8 cellular contexts compared by ENCODE assay signal in the genomic region with DNA sequence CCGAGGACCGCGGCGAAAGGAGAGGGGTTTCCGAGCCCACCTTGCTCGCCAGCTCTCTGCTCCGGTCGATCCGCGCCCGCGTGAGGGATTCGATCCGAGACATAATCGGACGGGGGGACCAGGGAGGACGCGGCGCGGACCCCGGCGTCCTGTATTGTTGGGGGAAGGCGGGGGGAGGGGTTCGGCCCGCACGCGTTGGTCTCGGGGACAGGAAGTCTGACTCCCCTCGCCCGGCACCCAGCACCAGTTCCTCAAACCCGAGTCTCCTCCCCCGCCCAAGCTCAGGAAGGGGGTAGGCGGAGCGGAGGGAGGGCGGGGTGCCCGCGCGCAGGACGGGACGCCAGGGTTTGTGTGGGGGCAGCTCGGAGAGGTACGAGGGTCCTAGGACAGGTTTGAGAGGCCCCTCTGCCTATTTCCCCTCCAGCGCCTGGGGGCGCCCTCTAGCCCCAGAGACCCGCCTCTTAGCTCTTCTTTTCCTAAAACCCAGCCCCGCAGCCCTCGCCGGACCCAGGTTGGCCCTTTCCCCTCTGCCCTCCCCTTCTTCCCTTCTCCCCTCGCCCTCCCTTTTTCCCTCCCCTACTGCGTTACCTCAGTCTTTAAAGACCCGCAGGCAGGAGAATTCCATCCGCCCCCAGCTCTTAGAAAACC. TPM values are rescaled to one million over a fixed set of nuclear protein-coding genes. Genes with fewer than 3 reads are reported as not detected.
DNase-seq lines count a peak whose midpoint lies in the region; ATAC-seq and TF ChIP-seq lines count a peak whose summit lies in the region.

Gene ARHGEF2 (minus strand): TSS at position 223 of the 648 bp plus-strand sequence. CDS start 120 bp downstream, at position 103.

- CTCF ChIA-PET in CD4-positive, alpha-beta T cell (lab: Charles Lee): interaction anchor here (0.8 to 3.5 kb wide), 12 partner anchors 8 to 118 kb away, joined by 3 to 13 read pairs (median 4); partner anchors contain the start of gene KHDC4

- peak in 1 of 2 donors; percentile 43 for TF ChIP-seq POLR2A in heart left ventricle (IDR thresholded peaks at IDR 0.05)
- TF ChIP-seq POLR2A in transverse colon (IDR thresholded peaks at IDR 0.05): peak; percentile 64

- H3K4me2 ChIP-seq in SU-DHL-6 (ENCODE audit: low read depth, low read length, poor library complexity, severe bottlenecking): peak within 1 kb of the TSS; percentile 95

- ATAC-seq in CD4-positive, alpha-beta T cell (ENCODE audit: poor library complexity): peak; percentile 59
- ATAC-seq in GM21367 (IDR thresholded peaks at IDR 0.05; ENCODE audit: unreplicated experiment) (peak; percentile 45), heart left ventricle (peak; percentile 33 to 75 (median 73))

- peak within 1 kb of the TSS; percentile 94 for H3K4me3 ChIP-seq in SU-DHL-6 (ENCODE audit: insufficient read depth, low read length, poor library complexity, severe bottlenecking)
- H3K4me3 ChIP-seq in heart left ventricle: peak within 1 kb of the TSS; percentile 65 to 97 (median 86)
- H3K4me3 ChIP-seq in transverse colon: peak within 1 kb of the TSS; percentile 70 to 75 (median 72)

- peak within 1 kb of the TSS; percentile 86 for H3K27ac Mint-ChIP-seq in CD4-positive, alpha-beta T cell
- H3K27ac Mint-ChIP-seq in activated naive CD8-positive, alpha-beta T cell treated with anti-CD3 and anti-CD28 coated beads for 36 hours: peak within 1 kb of the TSS; percentile 91

- no peaks in the 10 kb centered on the region for H3K9me3 ChIP-seq in CD4-positive, alpha-beta T cell (ENCODE audit: control insufficient read depth, low read length)
- H3K9me3 ChIP-seq in SU-DHL-6 (ENCODE audit: insufficient read depth, low read length): no peaks in the 10 kb centered on the region
- no peaks in the 10 kb centered on the region for H3K9me3 ChIP-seq in heart left ventricle
- H3K9me3 ChIP-seq in transverse colon: no peaks in the 10 kb centered on the region

- no peaks in the 10 kb centered on the region for H3K9me3 Mint-ChIP-seq in CD4-positive, alpha-beta T cell
- no peaks in the 10 kb centered on the region for H3K9me3 Mint-ChIP-seq in activated naive CD8-positive, alpha-beta T cell treated with anti-CD3 and anti-CD28 coated beads for 36 hours

- TF ChIP-seq EP300 in transverse colon (IDR thresholded peaks at IDR 0.05; ENCODE audit: low read depth): no peak

- in situ Hi-C loops in transverse colon (cut with MboI; ENCODE audit: low pct_ligation_motif_present in 1 of 4, low pct_unique_long_range_greater_than_20kb in 1 of 4, low sequenced_read_pairs in 3 of 4): no loop called here

- H3F3A ChIP-seq in SU-DHL-6 (ENCODE audit: insufficient read depth): peaks cover 35% of the 10 kb centered on the region

- peak; percentile 21 for TF ChIP-seq CTCF in CD4-positive, alpha-beta T cell (IDR thresholded peaks at IDR 0.05)
- TF ChIP-seq CTCF in SU-DHL-6 (IDR thresholded peaks at IDR 0.05; ENCODE audit: insufficient read depth, low read length, poor library complexity, severe bottlenecking) (peak; percentile 59), heart left ventricle (IDR thresholded peaks at IDR 0.05) (peak in 8 of 12 donors; percentile 0 to 51 (median 32)), transverse colon (IDR thresholded peaks at IDR 0.05) (peak in 1 of 5 experiments; percentile 19)

- peaks cover 75% of the 10 kb centered on the region for H3K4me1 Mint-ChIP-seq in CD4-positive, alpha-beta T cell (ENCODE audit: low read depth)
- peaks cover 59% of the 10 kb centered on the region for H3K4me1 Mint-ChIP-seq in activated naive CD8-positive, alpha-beta T cell treated with anti-CD3 and anti-CD28 coated beads for 36 hours

- peaks cover 46% of the 10 kb centered on the region for H3K36me3 Mint-ChIP-seq in CD4-positive, alpha-beta T cell (ENCODE audit: low read depth)
- peaks cover 36% of the 10 kb centered on the region for H3K36me3 Mint-ChIP-seq in activated naive CD8-positive, alpha-beta T cell treated with anti-CD3 and anti-CD28 coated beads for 36 hours

- H2AFZ ChIP-seq in SU-DHL-6 (ENCODE audit: low read depth, low read length, severe bottlenecking): peak within 1 kb of the TSS; percentile 47

- peaks cover 23 to 93% (median 66%) of the 10 kb centered on the region in 12 donors for H3K4me1 ChIP-seq in heart left ventricle
- peaks cover 49 to 90% (median 72%) of the 10 kb centered on the region in 4 donors for H3K4me1 ChIP-seq in transverse colon

- peak within 1 kb of the TSS; percentile 97 for H3K4me3 Mint-ChIP-seq in CD4-positive, alpha-beta T cell
- peak within 1 kb of the TSS; percentile 89 for H3K4me3 Mint-ChIP-seq in activated naive CD8-positive, alpha-beta T cell treated with anti-CD3 and anti-CD28 coated beads for 36 hours

- peak within 1 kb of the TSS; percentile 89 for H3K27ac ChIP-seq in CD4-positive, alpha-beta T cell (ENCODE audit: low read depth, low read length)
- peak within 1 kb of the TSS; percentile 97 for H3K27ac ChIP-seq in SU-DHL-6 (ENCODE audit: low read depth, low read length)
- peak within 1 kb of the TSS; percentile 91 to 100 (median 98) for H3K27ac ChIP-seq in heart left ventricle
- H3K27ac ChIP-seq in transverse colon: peak within 1 kb of the TSS; percentile 92 to 96 (median 94)

- 0 to 1% (median 0%) methylated on average over 34 to 52 of the region's 52 CpGs for WGBS in heart left ventricle, 4 donors
- WGBS in transverse colon (ENCODE audit: low coverage in 1 of 2), 2 donors: 1% methylated on average over 46 of the region's 52 CpGs; no CpG with 5 or more reads in 1 of the 2 donors

- H3K36me3 ChIP-seq in SU-DHL-6 (ENCODE audit: low read length) (no peaks in the 10 kb centered on the region), heart left ventricle (peaks cover 0 to 11% (median 0%) of the 10 kb centered on the region in 9 donors), transverse colon (no peaks in the 10 kb centered on the region)

- peak within 1 kb of the TSS; percentile 90 for H3K9ac ChIP-seq in SU-DHL-6 (ENCODE audit: low read length)

- POLR2A ChIA-PET in CD4-positive, alpha-beta T cell (lab: Charles Lee): interaction anchor here (0.6 to 10.1 kb wide), 11 partner anchors 11 to 1032 kb away, joined by 3 to 96 read pairs (median 11); partner anchors contain the start of genes KHDC4, PMF1, PRCC and RXFP4

- DNase-seq in CD4-positive, alpha-beta T cell: peak; percentile 42 to 81 (median 72)
- peak; percentile 85 for DNase-seq in LHCN-M2 (ENCODE audit: low read depth)
- peak; percentile 90 for DNase-seq in activated naive CD8-positive, alpha-beta T cell treated with anti-CD3 and anti-CD28 coated beads for 36 hours
- peak; percentile 89 to 92 (median 91) for DNase-seq in heart left ventricle
- DNase-seq in posterior cingulate gyrus: peak in 9 of 10 donors; percentile 55 to 94 (median 66)
- peak; percentile 89 for DNase-seq in transverse colon

- intact Hi-C loops in CD4-positive, alpha-beta T cell (cut with DNase I, micrococcal nuclease): loop anchor here (1.0 to 5.0 kb wide), 2 partner anchors 11 to 121 kb away; partner anchors contain the start of genes GON4L (in 1 of the 2) and SYT11 (in 1 of the 2)
- intact Hi-C loops in heart left ventricle (cut with DNase I): loop anchor here in 5 of 10 donors (1.0 to 5.0 kb wide), 3 partner anchors 12 to 44 kb away; partner anchors contain the start of genes RXFP4 (in 4 of the 5) and KHDC4 (in 1 of the 5)
- intact Hi-C loops in posterior cingulate gyrus (cut with DNase I): loop anchor here (5.0 kb wide), 1 partner anchor 106 kb away; no protein-coding TSS in a partner anchor
- intact Hi-C loops in transverse colon (cut with DNase I; ENCODE audit: low total_unique reads): no loop called here

- H3K79me2 ChIP-seq in SU-DHL-6 (ENCODE audit: insufficient read depth, low read length): peaks cover 57% of the 10 kb centered on the region

- H3K27me3 Mint-ChIP-seq in CD4-positive, alpha-beta T cell: no peaks in the 10 kb centered on the region
- no peaks in the 10 kb centered on the region for H3K27me3 Mint-ChIP-seq in activated naive CD8-positive, alpha-beta T cell treated with anti-CD3 and anti-CD28 coated beads for 36 hours

- no peaks in the 10 kb centered on the region for H3K9me2 ChIP-seq in SU-DHL-6 (replicated peaks; ENCODE audit: insufficient read depth, low read length)

- H4K20me1 ChIP-seq in SU-DHL-6 (ENCODE audit: low read depth, low read length): no peaks in the 10 kb centered on the region; the same call in 1 of the 2 replicates

- H3K27me3 ChIP-seq in CD4-positive, alpha-beta T cell (ENCODE audit: control insufficient read depth, insufficient read depth, low read length): no peaks in the 10 kb centered on the region
- H3K27me3 ChIP-seq in SU-DHL-6 (ENCODE audit: low read length) (no peaks in the 10 kb centered on the region), heart left ventricle (no peaks in the 10 kb centered on the region), transverse colon (no peaks in the 10 kb centered on the region)

RNA-seq across cellular contexts. Expression of gene ARHGEF2, which starts in this region (rescaled TPM):
- total RNA-seq in CD4-positive, alpha-beta T cell: 10 to 100 TPM; 54.8 to 62.4 TPM
- total RNA-seq in LHCN-M2 (2014; rRNA removed) (228 and 262 TPM in 2 replicates), heart left ventricle (10 to 100 TPM; 34.7 to 98.6 (median 61.6) TPM), transverse colon (100 to 1,000 TPM; 107 to 244 (median 169) TPM)
- 91.6 TPM for polyA plus RNA-seq in LHCN-M2 (2012)
- total RNA-seq in activated naive CD8-positive, alpha-beta T cell treated with anti-CD3 and anti-CD28 coated beads for 36 hours: 100 to 1,000 TPM; 135 to 148 TPM
- 10 to 100 TPM; 23.9 to 28.8 TPM for polyA plus RNA-seq in heart left ventricle

Comparison
In these comparisons a context has a peak if more than half of its experiments do, and no peak if none do; other contexts are left out.
1. Peak in every context shown above with its lines: DNase-seq, ATAC-seq, H3K4me3 ChIP-seq and H3K27ac ChIP-seq.